Comparison of ENCODE assay signal across 1 cellular context in genomic region chr6:81791756-81792155, GRCh38.
TF ChIP-seq lines count a peak whose summit lies in the region.

No MANE protein-coding gene starts in this region.

TF ChIP-seq in endothelial cell of umbilical vein, 7 proteins besides CTCF, POLR2A, EP300 and RAD21 (continued from another document):
- TF ChIP-seq MAX (IDR thresholded peaks at IDR 0.05; ENCODE audit: insufficient read depth, insufficient read length): no peak
